Comparison of ENCODE assay signal across 13 cellular contexts in genomic region chr1:205450448-205450847, GRCh38. TPM values are rescaled to one million over a fixed set of nuclear protein-coding genes. Genes with fewer than 3 reads are reported as not detected.
DNase-seq lines count a peak whose midpoint lies in the region; FAIRE-seq and TF ChIP-seq lines count a peak whose summit lies in the region.
"Had no signal": no experiment of that assay in that cellular context is flagged by ENCODE, and none has a peak within 500 bp of the region (broad histone marks: within the 10 kb centered on the region; RNA-seq: fewer than 3 reads in every experiment).

No MANE protein-coding gene starts in this region.

- peaks cover 7% of the 10 kb centered on the region for H3K27me3 ChIP-seq in PC-9 (ENCODE audit: insufficient read depth, low read depth)
- peaks cover 31% of the 10 kb centered on the region for H3K27me3 ChIP-seq in CD8-positive, alpha-beta memory T cell (ENCODE audit: insufficient read depth, low read length, poor library complexity, severe bottlenecking)

- CTCF ChIA-PET in Calu3 (lab: Charles Lee) (interaction anchor here (0.6 to 4.0 kb wide), 13 partner anchors 10 to 96 kb away, joined by 3 to 38 read pairs (median 5); no protein-coding TSS in a partner anchor), PC-9 (lab: Charles Lee) (no interaction called here)
- CTCF ChIA-PET in CD8-positive, alpha-beta memory T cell (lab: Charles Lee), result no interaction called here

- H2AFZ ChIP-seq in PC-9, result peak overlapping the region; percentile 70; the same call in 1 of the 2 replicates

- no peak overlapping the region for H3K9ac ChIP-seq in kidney (ENCODE audit: low read length in 2 of 2)
- H3K9ac ChIP-seq: KMS-11 had no signal

- H3K36me3 Mint-ChIP-seq in Calu3 (ENCODE audit: insufficient read depth, unreplicated experiment), result peaks cover 61% of the 10 kb centered on the region
- no peaks in the 10 kb centered on the region for H3K36me3 Mint-ChIP-seq in CD8-positive, alpha-beta memory T cell

- H3K4me1 ChIP-seq in PC-9 (replicated peaks; ENCODE audit: insufficient read depth) (peaks cover 42% of the 10 kb centered on the region), kidney (ENCODE audit: control insufficient read depth in 1 of 2, insufficient read depth in 1 of 2, low read depth in 1 of 2, low read length in 2 of 2) (peaks cover 0 to 18% of the 10 kb centered on the region in 2 donors)
- peaks cover 4% of the 10 kb centered on the region for H3K4me1 ChIP-seq in CD8-positive, alpha-beta memory T cell (ENCODE audit: insufficient read depth, low read length)
- H3K4me1 ChIP-seq: SJSA1 had no signal

- peak overlapping the region; percentile 53; the same call in 1 of the 2 replicates for H3K4me3 ChIP-seq in PC-9
- no peak overlapping the region for H3K4me3 ChIP-seq in kidney (ENCODE audit: low read length in 2 of 2)
- no peak overlapping the region for H3K4me3 ChIP-seq in CD8-positive, alpha-beta memory T cell (ENCODE audit: low read length)
- H3K4me3 ChIP-seq: coronary artery, right atrium auricular region, SJSA1 had no signal

- H3F3A ChIP-seq in PC-9 (ENCODE audit: insufficient read depth, low read depth), result peaks cover 37% of the 10 kb centered on the region

- POLR2A ChIA-PET in PC-9 (lab: Charles Lee; ENCODE audit: unreplicated experiment), result interaction anchor here (0.5 to 1.3 kb wide), 3 partner anchors 9 to 1404 kb away, joined by 8 to 10 read pairs (median 9); no protein-coding TSS in a partner anchor
- POLR2A ChIA-PET in CD8-positive, alpha-beta memory T cell (lab: Charles Lee), result no interaction called here

- no peaks in the 10 kb centered on the region for H3K9me3 Mint-ChIP-seq in Calu3 (ENCODE audit: low read depth, unreplicated experiment)
- no peaks in the 10 kb centered on the region for H3K9me3 Mint-ChIP-seq in CD8-positive, alpha-beta memory T cell
- H3K9me3 Mint-ChIP-seq: activated naive CD4-positive, alpha-beta T cell treated with anti-CD3 and anti-CD28 coated beads for 36 hours had no signal

- intact Hi-C loops in Calu3 (cut with micrococcal nuclease; ENCODE audit: unreplicated experiment) (no loop called here), PC-9 (cut with micrococcal nuclease; ENCODE audit: unreplicated experiment) (no loop called here), kidney (cut with DNase I) (no loop called here)

- no peak for TF ChIP-seq CTCF in Calu3 (IDR thresholded peaks at IDR 0.05; ENCODE audit: unreplicated experiment)
- TF ChIP-seq CTCF in PC-9 (conservative IDR thresholded peaks at IDR 0.05), result no peak; the same call in 1 of the 2 replicates
- no peak for TF ChIP-seq CTCF in kidney (IDR thresholded peaks at IDR 0.05; ENCODE audit: borderline replicate concordance, extremely low read depth, insufficient read depth)

- H3K9me3 ChIP-seq in PC-9 (ENCODE audit: insufficient read depth, low read depth) (no peaks in the 10 kb centered on the region), kidney (ENCODE audit: control insufficient read depth in 1 of 2, low read length in 2 of 2) (no peaks in the 10 kb centered on the region)
- no peaks in the 10 kb centered on the region for H3K9me3 ChIP-seq in CD8-positive, alpha-beta memory T cell (ENCODE audit: low read length)
- H3K9me3 ChIP-seq: right atrium auricular region, SJSA1 had no signal

- FAIRE-seq in kidney (lab: Jason Lieb, UNC), result no peak

- DNase-seq in Calu3 (peak; percentile 74), PC-9 (peak; percentile 52 to 54), iPS-NIHi7 (ENCODE audit: extremely low spot score) (peak; percentile 29), kidney (no peak)
- DNase-seq in activated CD8-positive, alpha-beta memory T cell treated with anti-CD3 and anti-CD28 coated beads, Interleukin-2, amount 50 U/mL, for 4 hours, result no peak
- no peak for DNase-seq in CD8-positive, alpha-beta memory T cell

- peak overlapping the region; percentile 100 for H3K4me3 Mint-ChIP-seq in Calu3 (ENCODE audit: low read depth, unreplicated experiment)
- H3K4me3 Mint-ChIP-seq in CD8-positive, alpha-beta memory T cell, result no peak overlapping the region

- H3K27ac ChIP-seq in PC-9, result peak overlapping the region; percentile 73
- peak overlapping the region in 1 of 2 donors; percentile 17 for H3K27ac ChIP-seq in kidney (ENCODE audit: low read depth in 2 of 2, low read length in 2 of 2)
- no peak overlapping the region for H3K27ac ChIP-seq in CD8-positive, alpha-beta memory T cell (ENCODE audit: low read depth, low read length)
- H3K27ac ChIP-seq: coronary artery, KMS-11, right atrium auricular region, SJSA1 had no signal

- BruUV-seq in Calu3 (replicated peaks; lab: Mats Ljungman, UMichigan), result no TSS peak
- no TSS peak for BruUV-seq in PC-9 (replicated peaks; lab: Mats Ljungman, UMichigan)

- peaks cover 50% of the 10 kb centered on the region for H3K4me1 Mint-ChIP-seq in Calu3 (ENCODE audit: low read depth, unreplicated experiment)
- H3K4me1 Mint-ChIP-seq in CD8-positive, alpha-beta memory T cell, result peaks cover 5 to 11% (median 9%) of the 10 kb centered on the region in 3 donors

- H3K27me3 Mint-ChIP-seq in Calu3 (ENCODE audit: unreplicated experiment), result peaks cover 27% of the 10 kb centered on the region
- peaks cover 23 to 41% of the 10 kb centered on the region in 2 donors for H3K27me3 Mint-ChIP-seq in CD8-positive, alpha-beta memory T cell

- no peaks in the 10 kb centered on the region for H3K36me3 ChIP-seq in PC-9 (ENCODE audit: low read depth)
- no peaks in the 10 kb centered on the region for H3K36me3 ChIP-seq in kidney (ENCODE audit: control insufficient read depth in 1 of 2, insufficient read depth in 2 of 2, low read length in 2 of 2)
- H3K36me3 ChIP-seq in CD8-positive, alpha-beta memory T cell (ENCODE audit: insufficient read depth, low read length), result no peaks in the 10 kb centered on the region
- H3K36me3 ChIP-seq: right atrium auricular region, SJSA1 had no signal

- peak overlapping the region; percentile 98 for H3K27ac Mint-ChIP-seq in Calu3 (ENCODE audit: unreplicated experiment)
- H3K27ac Mint-ChIP-seq in CD8-positive, alpha-beta memory T cell, result no peak overlapping the region

- H3K9me2 ChIP-seq in PC-9 (ENCODE audit: insufficient read depth), result no peaks in the 10 kb centered on the region

- H3K79me2 ChIP-seq in PC-9 (ENCODE audit: low read depth), result peaks cover 43% of the 10 kb centered on the region

- H4K20me1 ChIP-seq in PC-9 (ENCODE audit: insufficient read depth), result peaks cover 6% of the 10 kb centered on the region; the same call in 1 of the 2 replicates

- H3K4me2 ChIP-seq in PC-9, result peak overlapping the region; percentile 84
- H3K4me2 ChIP-seq: KMS-11 had no signal

RNA-seq across cellular contexts. Expression of gene BLACAT1, which starts 5.4 kb away (rescaled TPM):
- total RNA-seq in Calu3 (2022) (14.2 TPM in 2 replicates), PC-9 (2021) (12.7 and 13.5 TPM in 2 replicates), kidney (4.3 TPM)
- 0.37 TPM for polyA plus RNA-seq in kidney (ENCODE audit: insufficient read depth, low read depth, low replicate concordance)
- total RNA-seq in CD8-positive, alpha-beta memory T cell, result under 1 TPM in 1 of 2 experiments, not detected in 1; 0.09 TPM
- polyA plus RNA-seq in CD8-positive, alpha-beta memory T cell, result not detected
- total RNA-seq: mesenteric fat pad, SJSA1, urinary bladder had no signal

RNA-seq across cellular contexts. Expression of gene LEMD1, which starts 28.6 kb away (rescaled TPM):
- total RNA-seq in Calu3 (2022), result 15.3 and 17.2 TPM in 2 replicates
- 16.7 and 22.1 TPM in 2 replicates for total RNA-seq in PC-9 (2021)
- 6.5 TPM for total RNA-seq in kidney
- not detected for polyA plus RNA-seq in kidney (ENCODE audit: insufficient read depth, low read depth, low replicate concordance)
- under 1 TPM in 1 of 2 experiments, not detected in 1; 0.55 TPM for total RNA-seq in CD8-positive, alpha-beta memory T cell
- not detected for polyA plus RNA-seq in CD8-positive, alpha-beta memory T cell
- total RNA-seq: mesenteric fat pad, right atrium auricular region, SJSA1, urinary bladder had no signal
- polyA plus RNA-seq: urinary bladder had no signal

RNA-seq across cellular contexts. Expression of gene CDK18, which starts 54.0 kb away (rescaled TPM):
- 42.1 and 44.0 TPM in 2 replicates for total RNA-seq in Calu3 (2022)
- 35.3 and 36.2 TPM in 2 replicates for total RNA-seq in PC-9 (2021)
- total RNA-seq in kidney, result 25.7 TPM
- 36.3 TPM for polyA plus RNA-seq in kidney (ENCODE audit: insufficient read depth, low read depth, low replicate concordance)
- total RNA-seq in CD8-positive, alpha-beta memory T cell, result 1 to 10 TPM; 1.4 to 1.6 TPM
- polyA plus RNA-seq in CD8-positive, alpha-beta memory T cell, result 0.43 TPM

Comparison
In these comparisons a context has a peak if more than half of its experiments do, and no peak if none do; other contexts are left out.
1. DNase-seq: peak in Calu3 (single experiment), PC-9 (2 of 2) and iPS-NIHi7 (single experiment); none in activated CD8-positive, alpha-beta memory T cell treated with anti-CD3 and anti-CD28 coated beads, Interleukin-2, amount 50 U/mL, for 4 hours (single experiment), kidney (single experiment) and CD8-positive, alpha-beta memory T cell (0 of 5).
2. RNA of gene CDK18, which starts 54.0 kb away (total RNA-seq): 42.1 to 44.0 TPM in Calu3, 35.3 to 36.2 TPM in PC-9 and 25.7 TPM in kidney (single experiment); 1.4 to 1.6 TPM in CD8-positive, alpha-beta memory T cell; every median in the first group is over 10 times any median in the second.